ENCODE assay signal across 18 cellular contexts in genomic region chr3:183227586-183227985, GRCh38.
"Had no signal": no experiment of that assay in that cellular context is flagged by ENCODE, and none has a peak within 500 bp of the region (broad histone marks: within the 10 kb centered on the region; RNA-seq: fewer than 3 reads in every experiment).

No MANE protein-coding gene starts in this region.

- FAIRE-seq: islet of Langerhans had no signal

- H3K27me3 Mint-ChIP-seq: central memory CD8-positive, alpha-beta T cell; progenitor cell of endocrine pancreas had no signal

- H3K27ac ChIP-seq: ascending aorta, colonic mucosa, foreskin keratinocyte, SK-N-MC, stomach had no signal

- ATAC-seq: foreskin keratinocyte, left cardiac atrium, mucosa of descending colon had no signal

- H3K36me3 ChIP-seq: ascending aorta, colonic mucosa, stomach had no signal

- H3K4me3 Mint-ChIP-seq: central memory CD8-positive, alpha-beta T cell; naive B cell; neural crest cell had no signal

- H3K9me3 ChIP-seq: ascending aorta, colonic mucosa, mucosa of descending colon, stomach had no signal

- H3K27me3 ChIP-seq: ascending aorta, colonic mucosa, foreskin keratinocyte, stomach had no signal

- H3K27ac Mint-ChIP-seq: naive B cell, progenitor cell of endocrine pancreas had no signal

- H3K4me1 Mint-ChIP-seq: neural crest cell had no signal

- H3K36me3 Mint-ChIP-seq: naive B cell had no signal

- H3K9me3 Mint-ChIP-seq: central memory CD8-positive, alpha-beta T cell; naive B cell; neural crest cell had no signal

- H3K4me1 ChIP-seq: ascending aorta, colonic mucosa, foreskin keratinocyte, stomach had no signal

- DNase-seq: activated CD4-positive, CD25-positive, alpha-beta regulatory T cell; activated naive CD4-positive, alpha-beta T cell treated with Interleukin-2 at 50 U/mL for 16 hours; colonic mucosa; foreskin keratinocyte; hippocampal formation; left cardiac atrium; mesenchymal stem cell; mucosa of descending colon; naive B cell; SHP77; stomach; trophoblast cell had no signal

- H3K4me3 ChIP-seq: ascending aorta, colonic mucosa, mucosa of descending colon, SK-N-MC, stomach had no signal
